Comparison of ENCODE assay signal across 8 cellular contexts in genomic region chr5:10627185-10628115, GRCh38.
A peak's percentile ranks its signal among the peaks of the same experiment; 100 is the strongest.
DNase-seq lines count a peak whose midpoint lies in the region; ATAC-seq, FAIRE-seq and TF ChIP-seq lines count a peak whose summit lies in the region.

No MANE protein-coding gene starts in this region.

- H3K9ac ChIP-seq in HepG2 (ENCODE audit: insufficient read depth, low read depth, low read length), result no peak overlapping the region

- in situ Hi-C loops in HepG2 (cut with HindIII; ENCODE audit: extremely low pct_ligation_motif_present, low pct_unique_long_range_greater_than_20kb), result loop anchor here (5.0 to 10.0 kb wide), 2 partner anchors 175 to 343 kb away; no protein-coding TSS in a partner anchor

- H3K9me3 ChIP-seq in HepG2 (ENCODE audit: low read length), result no peaks in the 10 kb centered on the region

- ATAC-seq in GM19351 (IDR thresholded peaks at IDR 0.05; ENCODE audit: unreplicated experiment) (peak; percentile 40), HG03520 (IDR thresholded peaks at IDR 0.05; ENCODE audit: unreplicated experiment) (peak; percentile 38), HepG2 (peak; percentile 93)

- no peak for TF ChIP-seq POLR2A in HepG2 (IDR thresholded peaks at IDR 0.05; ENCODE audit: insufficient read depth in 1 of 2, low read depth in 2 of 2, low read length in 2 of 2)

- TF ChIP-seq CTCF in HepG2 (CRISPR knock-in tag; IDR thresholded peaks at IDR 0.05), result peak; percentile 93

- H3K27me3 ChIP-seq in HepG2 (ENCODE audit: control insufficient read depth in 1 of 2, insufficient read depth in 2 of 2, low read length in 2 of 2), result peaks cover 0 to 22% of the 10 kb centered on the region in 2 experiments; a peak in 3 of 5 replicates

- peak overlapping the region; percentile 80 for H3K4me2 ChIP-seq in HepG2 (ENCODE audit: low read depth, low read length)

- no peaks in the 10 kb centered on the region for H4K20me1 ChIP-seq in HepG2 (ENCODE audit: insufficient read depth, low read length)

- POLR2A ChIA-PET in HepG2 (lab: Yijun Ruan, JAX), result interaction anchor here (0.8 kb wide), 1 partner anchor 274 kb away, joined by 4 read pairs; the partner anchor contains the start of gene MARCHF6

- FAIRE-seq in HepG2 (lab: Jason Lieb, UNC), result peak; percentile 90

- no TSS peak for BruUV-seq in HepG2 (replicated peaks; lab: Mats Ljungman, UMichigan)

- H3K36me3 ChIP-seq in HepG2 (replicated peaks in 1 of 2; ENCODE audit: control insufficient read depth in 1 of 2, insufficient read depth in 2 of 2, low read length in 2 of 2), result no peaks in the 10 kb centered on the region

- CTCF ChIA-PET in HepG2 (lab: Yijun Ruan, JAX; ENCODE audit: low intra/inter-chr PET ratio, low total read pairs), result interaction anchor here (0.7 to 2.4 kb wide), 3 partner anchors 175 to 343 kb away, joined by 3 to 25 read pairs (median 8); no protein-coding TSS in a partner anchor

- intact Hi-C loops in HepG2 (cut with micrococcal nuclease; ENCODE audit: unreplicated experiment), result loop anchor here (1.0 kb wide), 2 partner anchors 175 to 343 kb away; no protein-coding TSS in a partner anchor

- TF ChIP-seq EP300 in HepG2 (IDR thresholded peaks at IDR 0.05; ENCODE audit: low read depth in 2 of 2, low read length in 2 of 2) (no peak), HepG2 (CRISPR knock-in tag; IDR thresholded peaks at IDR 0.05; ENCODE audit: borderline replicate concordance) (no peak)

- H3K79me2 ChIP-seq in HepG2 (ENCODE audit: insufficient read depth, low read length), result no peaks in the 10 kb centered on the region

- no peak overlapping the region for H3K27ac ChIP-seq in HepG2 (ENCODE audit: extremely low read length, insufficient read depth, low read length)

- H3K4me1 ChIP-seq in HepG2 (ENCODE audit: insufficient read depth, low read length), result peaks cover 14% of the 10 kb centered on the region

- H3K4me3 ChIP-seq in HepG2 (replicated peaks in 1 of 3; ENCODE audit: insufficient read depth in 1 of 3, low read depth in 2 of 3, low read length in 3 of 3), result peak overlapping the region in 1 of 3 experiments; percentile 43; a peak in 2 of 6 replicates

- WGBS in HepG2 (ENCODE audit: low lambda C conversion rate), result 10% methylated on average over 14 of the region's 20 CpGs

- TF ChIP-seq RAD21 in HepG2 (CRISPR knock-in tag; IDR thresholded peaks at IDR 0.05), result peak; percentile 60; the same call in 1 of the 2 replicates

- DNase-seq in CD1c-positive myeloid dendritic cell (ENCODE audit: extremely low spot score) (peak; percentile 91), NCI-H526 (lab: John Stamatoyannopoulos, UW) (peak; percentile 95 to 98), dermis microvascular lymphatic vessel endothelial cell (ENCODE audit: low read depth in 2 of 2) (peak; percentile 92 to 98), HepG2 (ENCODE audit: low spot score) (peak; percentile 79)
- peak; percentile 56 to 79 for DNase-seq in activated CD4-positive, alpha-beta T cell treated with anti-CD3 and anti-CD28 coated beads, Interleukin-2, amount 50 U/mL, for 24 hours (ENCODE audit: low read depth in 1 of 2, low spot score in 1 of 2)
- peak; percentile 72 for DNase-seq in stimulated activated CD4-positive, alpha-beta T cell treated with anti-CD3 and anti-CD28 coated beads, Interleukin-4, amount 100 ng/mL, for 1 hour

- H2AFZ ChIP-seq in HepG2 (ENCODE audit: low read length), result peak overlapping the region; percentile 74

TF ChIP-seq in HepG2, 621 proteins besides CTCF, POLR2A, EP300 and RAD21 (continues in another document):
- TF ChIP-seq STAG1 (CRISPR knock-in tag; IDR thresholded peaks at IDR 0.05) (peak; percentile 91), ZNF235 (CRISPR knock-in tag; IDR thresholded peaks at IDR 0.05; ENCODE audit: borderline replicate concordance) (no peak), NFYB (CRISPR knock-in tag; IDR thresholded peaks at IDR 0.05) (peak; percentile 56), ZNF17 (CRISPR knock-in tag; IDR thresholded peaks at IDR 0.05) (no peak), ZNF251 (CRISPR knock-in tag; IDR thresholded peaks at IDR 0.05) (no peak), SMAD1 (CRISPR knock-in tag; IDR thresholded peaks at IDR 0.05; ENCODE audit: borderline replicate concordance, low read depth) (0 out of 2 replicates have a peak, but pooled peaks have one; percentile 44), ZFP91 (CRISPR knock-in tag; IDR thresholded peaks at IDR 0.05; ENCODE audit: borderline replicate concordance) (peak; percentile 37; the same call in 1 of the 2 replicates), ARID4A (CRISPR knock-in tag; IDR thresholded peaks at IDR 0.05; ENCODE audit: borderline replicate concordance) (no peak), ATM (IDR thresholded peaks at IDR 0.05; ENCODE audit: borderline replicate concordance) (no peak), ZNF3 (CRISPR knock-in tag; IDR thresholded peaks at IDR 0.05) (no peak), ZNF709 (CRISPR knock-in tag; IDR thresholded peaks at IDR 0.05) (0 out of 2 replicates have a peak, but pooled peaks have one; percentile 1)
- TF ChIP-seq, protein P1, sequence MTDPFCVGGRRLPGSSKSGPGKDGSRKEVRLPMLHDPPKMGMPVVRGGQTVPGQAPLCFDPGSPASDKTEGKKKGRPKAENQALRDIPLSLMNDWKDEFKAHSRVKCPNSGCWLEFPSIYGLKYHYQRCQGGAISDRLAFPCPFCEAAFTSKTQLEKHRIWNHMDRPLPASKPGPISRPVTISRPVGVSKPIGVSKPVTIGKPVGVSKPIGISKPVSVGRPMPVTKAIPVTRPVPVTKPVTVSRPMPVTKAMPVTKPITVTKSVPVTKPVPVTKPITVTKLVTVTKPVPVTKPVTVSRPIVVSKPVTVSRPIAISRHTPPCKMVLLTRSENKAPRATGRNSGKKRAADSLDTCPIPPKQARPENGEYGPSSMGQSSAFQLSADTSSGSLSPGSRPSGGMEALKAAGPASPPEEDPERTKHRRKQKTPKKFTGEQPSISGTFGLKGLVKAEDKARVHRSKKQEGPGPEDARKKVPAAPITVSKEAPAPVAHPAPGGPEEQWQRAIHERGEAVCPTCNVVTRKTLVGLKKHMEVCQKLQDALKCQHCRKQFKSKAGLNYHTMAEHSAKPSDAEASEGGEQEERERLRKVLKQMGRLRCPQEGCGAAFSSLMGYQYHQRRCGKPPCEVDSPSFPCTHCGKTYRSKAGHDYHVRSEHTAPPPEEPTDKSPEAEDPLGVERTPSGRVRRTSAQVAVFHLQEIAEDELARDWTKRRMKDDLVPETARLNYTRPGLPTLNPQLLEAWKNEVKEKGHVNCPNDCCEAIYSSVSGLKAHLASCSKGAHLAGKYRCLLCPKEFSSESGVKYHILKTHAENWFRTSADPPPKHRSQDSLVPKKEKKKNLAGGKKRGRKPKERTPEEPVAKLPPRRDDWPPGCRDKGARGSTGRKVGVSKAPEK (CRISPR knock-in tag; IDR thresholded peaks at IDR 0.05; ENCODE audit: borderline replicate concordance), result no peak

Comparison
In these comparisons a context has a peak if more than half of its experiments do, and no peak if none do; other contexts are left out.
1. ATAC-seq: peak in every context shown above with its lines; median percentile 93 in HepG2; 40 in GM19351; 38 in HG03520.